ENCODE assay signal across 3 cellular contexts in genomic region chr10:129219364-129219763, GRCh38.
TF ChIP-seq lines count a peak whose summit lies in the region.

No MANE protein-coding gene starts in this region.

TF ChIP-seq in HepG2, 621 proteins besides CTCF, POLR2A, EP300 and RAD21 (continues in another document):
- TF ChIP-seq, protein P1, sequence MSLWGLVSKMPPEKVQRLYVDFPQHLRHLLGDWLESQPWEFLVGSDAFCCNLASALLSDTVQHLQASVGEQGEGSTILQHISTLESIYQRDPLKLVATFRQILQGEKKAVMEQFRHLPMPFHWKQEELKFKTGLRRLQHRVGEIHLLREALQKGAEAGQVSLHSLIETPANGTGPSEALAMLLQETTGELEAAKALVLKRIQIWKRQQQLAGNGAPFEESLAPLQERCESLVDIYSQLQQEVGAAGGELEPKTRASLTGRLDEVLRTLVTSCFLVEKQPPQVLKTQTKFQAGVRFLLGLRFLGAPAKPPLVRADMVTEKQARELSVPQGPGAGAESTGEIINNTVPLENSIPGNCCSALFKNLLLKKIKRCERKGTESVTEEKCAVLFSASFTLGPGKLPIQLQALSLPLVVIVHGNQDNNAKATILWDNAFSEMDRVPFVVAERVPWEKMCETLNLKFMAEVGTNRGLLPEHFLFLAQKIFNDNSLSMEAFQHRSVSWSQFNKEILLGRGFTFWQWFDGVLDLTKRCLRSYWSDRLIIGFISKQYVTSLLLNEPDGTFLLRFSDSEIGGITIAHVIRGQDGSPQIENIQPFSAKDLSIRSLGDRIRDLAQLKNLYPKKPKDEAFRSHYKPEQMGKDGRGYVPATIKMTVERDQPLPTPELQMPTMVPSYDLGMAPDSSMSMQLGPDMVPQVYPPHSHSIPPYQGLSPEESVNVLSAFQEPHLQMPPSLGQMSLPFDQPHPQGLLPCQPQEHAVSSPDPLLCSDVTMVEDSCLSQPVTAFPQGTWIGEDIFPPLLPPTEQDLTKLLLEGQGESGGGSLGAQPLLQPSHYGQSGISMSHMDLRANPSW (CRISPR knock-in tag; IDR thresholded peaks at IDR 0.05; ENCODE audit: borderline replicate concordance): no peak
- TF ChIP-seq HNF1A (IDR thresholded peaks at IDR 0.05; ENCODE audit: low read depth): no peak
- TF ChIP-seq HNF1A (CRISPR knock-in tag; IDR thresholded peaks at IDR 0.05; ENCODE audit: borderline replicate concordance): no peak
- no peak for TF ChIP-seq ZNF224 (CRISPR knock-in tag; IDR thresholded peaks at IDR 0.05)
- TF ChIP-seq CC2D1A (CRISPR knock-in tag; IDR thresholded peaks at IDR 0.05): no peak
- TF ChIP-seq RBM22 (optimal IDR thresholded peaks at IDR 0.05; ENCODE audit: low read length): no peak
- no peak for TF ChIP-seq ZBTB3 (CRISPR knock-in tag; IDR thresholded peaks at IDR 0.05; ENCODE audit: borderline replicate concordance, low read depth)
- no peak for TF ChIP-seq E2F2 (CRISPR knock-in tag; IDR thresholded peaks at IDR 0.05; ENCODE audit: borderline replicate concordance)
- TF ChIP-seq CREB1 (IDR thresholded peaks at IDR 0.05): peak; percentile 97
- TF ChIP-seq CREB1 (CRISPR knock-in tag; IDR thresholded peaks at IDR 0.05): no peak

TF ChIP-seq in GM23338, 12 proteins besides CTCF, POLR2A, EP300 and RAD21 (continued from another document):
- no peak for TF ChIP-seq JUNB (IDR thresholded peaks at IDR 0.05; ENCODE audit: unreplicated experiment)
- TF ChIP-seq ZNF114 (CRISPR knock-in tag; IDR thresholded peaks at IDR 0.05): no peak
- TF ChIP-seq, protein P2, sequence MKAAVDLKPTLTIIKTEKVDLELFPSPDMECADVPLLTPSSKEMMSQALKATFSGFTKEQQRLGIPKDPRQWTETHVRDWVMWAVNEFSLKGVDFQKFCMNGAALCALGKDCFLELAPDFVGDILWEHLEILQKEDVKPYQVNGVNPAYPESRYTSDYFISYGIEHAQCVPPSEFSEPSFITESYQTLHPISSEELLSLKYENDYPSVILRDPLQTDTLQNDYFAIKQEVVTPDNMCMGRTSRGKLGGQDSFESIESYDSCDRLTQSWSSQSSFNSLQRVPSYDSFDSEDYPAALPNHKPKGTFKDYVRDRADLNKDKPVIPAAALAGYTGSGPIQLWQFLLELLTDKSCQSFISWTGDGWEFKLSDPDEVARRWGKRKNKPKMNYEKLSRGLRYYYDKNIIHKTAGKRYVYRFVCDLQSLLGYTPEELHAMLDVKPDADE (IDR thresholded peaks at IDR 0.05): no peak
- TF ChIP-seq POLR2AphosphoS5 (IDR thresholded peaks at IDR 0.05; ENCODE audit: low read depth): no peak
- no peak for TF ChIP-seq NANOG (IDR thresholded peaks at IDR 0.05; ENCODE audit: borderline replicate concordance)
- TF ChIP-seq EZH2phosphoT487 (IDR thresholded peaks at IDR 0.05; ENCODE audit: unreplicated experiment): no peak
- no peak for TF ChIP-seq EZH2 (IDR thresholded peaks at IDR 0.05; ENCODE audit: low read depth, unreplicated experiment)
- no peak for TF ChIP-seq ZNF462 (CRISPR knock-in tag; IDR thresholded peaks at IDR 0.05)

TF ChIP-seq in endothelial cell of umbilical vein, 7 proteins besides CTCF, POLR2A, EP300 and RAD21 (continued from another document):
- TF ChIP-seq GATA2 (IDR thresholded peaks at IDR 0.05; ENCODE audit: insufficient read depth, insufficient read length, low read depth, low read length) (no peak), JUN (IDR thresholded peaks at IDR 0.05; ENCODE audit: borderline replicate concordance, insufficient read depth, insufficient read length, low read depth) (peak; percentile 55), FOS (IDR thresholded peaks at IDR 0.05; ENCODE audit: borderline replicate concordance, insufficient read depth, low read length) (no peak), POLR2AphosphoS5 (IDR thresholded peaks at IDR 0.05; ENCODE audit: insufficient read depth, low read depth, low read length) (no peak), MAX (IDR thresholded peaks at IDR 0.05; ENCODE audit: insufficient read depth, insufficient read length) (no peak), MYC (IDR thresholded peaks at IDR 0.05; ENCODE audit: low read depth, low read length) (no peak)
